ENCODE assay signal across 10 cellular contexts in genomic region chr6:63504777-63505384, GRCh38.
DNase-seq lines count a peak whose midpoint lies in the region; ATAC-seq, FAIRE-seq and TF ChIP-seq lines count a peak whose summit lies in the region.
"Had no signal": no experiment of that assay in that cellular context is flagged by ENCODE, and none has a peak within 500 bp of the region (broad histone marks: within the 10 kb centered on the region; RNA-seq: fewer than 3 reads in every experiment).

No MANE protein-coding gene starts in this region.

- H3K27ac ChIP-seq in pancreas: no peak overlapping the region
- H3K27ac ChIP-seq: adrenal gland had no signal

- ATAC-seq in HG02840 (IDR thresholded peaks at IDR 0.05; ENCODE audit: low FRiP score, unreplicated experiment) (peak; percentile 94), pancreas (no peak)

- no peaks in the 10 kb centered on the region for H3K36me3 ChIP-seq in pancreas
- H3K36me3 ChIP-seq: adrenal gland had no signal

- no peak for FAIRE-seq in pancreas (lab: Jason Lieb, UNC)

- TF ChIP-seq CTCF in GM10248 (IDR thresholded peaks at IDR 0.05; ENCODE audit: control extremely low read depth, extremely low read depth, low read depth, missing control alignments) (no peak), pancreas (IDR thresholded peaks at IDR 0.05) (no peak)

- 72 to 75% methylated on average over 3 of the region's 3 CpGs for WGBS in pancreas, 2 donors

- no peaks in the 10 kb centered on the region for H3K27me3 ChIP-seq in pancreas
- H3K27me3 ChIP-seq: adrenal gland had no signal

- no peak overlapping the region for H3K4me3 ChIP-seq in pancreas
- H3K4me3 ChIP-seq: adrenal gland had no signal

- intact Hi-C loops in pancreas (cut with DNase I): no loop called here

- peak; percentile 76 for DNase-seq in GM10248 (ENCODE audit: extremely low spot score)
- peak; percentile 28 for DNase-seq in GM19240 (ENCODE audit: insufficient read length, low spot score)
- DNase-seq in LoVo (ENCODE audit: low spot score): peak; percentile 16
- no peak for DNase-seq in D341Med (ENCODE audit: low spot score)
- no peak for DNase-seq in pancreas
- DNase-seq in pons (ENCODE audit: low spot score): no peak
- no peak for DNase-seq in occipital lobe (lab: John Stamatoyannopoulos, UW)
- DNase-seq: adrenal gland; CD4-positive, CD25-positive, alpha-beta regulatory T cell had no signal

- peaks cover 0 to 19% (median 5%) of the 10 kb centered on the region in 3 donors for H3K4me1 ChIP-seq in pancreas
- H3K4me1 ChIP-seq: adrenal gland had no signal

- H3K9me3 ChIP-seq in pancreas: no peaks in the 10 kb centered on the region
- H3K9me3 ChIP-seq: adrenal gland had no signal

- POLR2A ChIA-PET in GM10248 (lab: Yijun Ruan, JAX): interaction anchor here (0.6 to 1.0 kb wide), 2 partner anchors 28 to 68 kb away, joined by 4 to 5 read pairs; no protein-coding TSS in a partner anchor

- CTCF ChIA-PET in GM10248 (lab: Yijun Ruan, JAX): interaction anchor here (0.8 to 1.3 kb wide), 7 partner anchors 12 to 130 kb away, joined by 3 to 4 read pairs (median 4); no protein-coding TSS in a partner anchor

Comparison
In these comparisons a context has a peak if more than half of its experiments do, and no peak if none do; other contexts are left out.
1. DNase-seq: peak in GM10248 (single experiment), GM19240 (single experiment) and LoVo (single experiment); none in D341Med (single experiment), pancreas (0 of 6), pons (single experiment) and occipital lobe (single experiment).